Comparison of ENCODE assay signal across 1 cellular context in the genomic region with DNA sequence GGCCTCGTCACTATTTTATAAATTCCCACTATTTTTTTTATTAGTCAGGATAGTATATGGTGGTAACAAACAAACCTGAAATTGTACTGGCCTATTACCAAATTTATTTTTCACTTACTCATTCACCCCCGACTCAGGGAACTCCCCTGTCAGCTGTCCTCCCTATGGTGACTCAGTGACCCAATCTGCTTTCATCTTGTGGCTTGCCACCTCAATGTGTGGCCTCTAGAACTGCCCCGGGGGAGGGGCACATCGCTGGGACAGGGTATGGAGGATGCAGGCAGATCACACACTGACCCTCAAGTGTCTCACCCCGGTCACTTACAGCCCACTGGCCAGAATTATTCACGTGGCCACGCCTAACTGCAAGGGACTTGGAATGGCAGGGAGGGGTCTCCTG.
TF ChIP-seq lines count a peak whose summit lies in the region.

No MANE protein-coding gene starts in this region.

TF ChIP-seq in WTC11, 78 proteins besides CTCF, POLR2A, EP300 and RAD21 (continued from another document):
- TF ChIP-seq, protein P1, sequence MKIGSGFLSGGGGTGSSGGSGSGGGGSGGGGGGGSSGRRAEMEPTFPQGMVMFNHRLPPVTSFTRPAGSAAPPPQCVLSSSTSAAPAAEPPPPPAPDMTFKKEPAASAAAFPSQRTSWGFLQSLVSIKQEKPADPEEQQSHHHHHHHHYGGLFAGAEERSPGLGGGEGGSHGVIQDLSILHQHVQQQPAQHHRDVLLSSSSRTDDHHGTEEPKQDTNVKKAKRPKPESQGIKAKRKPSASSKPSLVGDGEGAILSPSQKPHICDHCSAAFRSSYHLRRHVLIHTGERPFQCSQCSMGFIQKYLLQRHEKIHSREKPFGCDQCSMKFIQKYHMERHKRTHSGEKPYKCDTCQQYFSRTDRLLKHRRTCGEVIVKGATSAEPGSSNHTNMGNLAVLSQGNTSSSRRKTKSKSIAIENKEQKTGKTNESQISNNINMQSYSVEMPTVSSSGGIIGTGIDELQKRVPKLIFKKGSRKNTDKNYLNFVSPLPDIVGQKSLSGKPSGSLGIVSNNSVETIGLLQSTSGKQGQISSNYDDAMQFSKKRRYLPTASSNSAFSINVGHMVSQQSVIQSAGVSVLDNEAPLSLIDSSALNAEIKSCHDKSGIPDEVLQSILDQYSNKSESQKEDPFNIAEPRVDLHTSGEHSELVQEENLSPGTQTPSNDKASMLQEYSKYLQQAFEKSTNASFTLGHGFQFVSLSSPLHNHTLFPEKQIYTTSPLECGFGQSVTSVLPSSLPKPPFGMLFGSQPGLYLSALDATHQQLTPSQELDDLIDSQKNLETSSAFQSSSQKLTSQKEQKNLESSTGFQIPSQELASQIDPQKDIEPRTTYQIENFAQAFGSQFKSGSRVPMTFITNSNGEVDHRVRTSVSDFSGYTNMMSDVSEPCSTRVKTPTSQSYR (CRISPR knock-in tag; IDR thresholded peaks at IDR 0.05): no peak
- TF ChIP-seq, protein P2, sequence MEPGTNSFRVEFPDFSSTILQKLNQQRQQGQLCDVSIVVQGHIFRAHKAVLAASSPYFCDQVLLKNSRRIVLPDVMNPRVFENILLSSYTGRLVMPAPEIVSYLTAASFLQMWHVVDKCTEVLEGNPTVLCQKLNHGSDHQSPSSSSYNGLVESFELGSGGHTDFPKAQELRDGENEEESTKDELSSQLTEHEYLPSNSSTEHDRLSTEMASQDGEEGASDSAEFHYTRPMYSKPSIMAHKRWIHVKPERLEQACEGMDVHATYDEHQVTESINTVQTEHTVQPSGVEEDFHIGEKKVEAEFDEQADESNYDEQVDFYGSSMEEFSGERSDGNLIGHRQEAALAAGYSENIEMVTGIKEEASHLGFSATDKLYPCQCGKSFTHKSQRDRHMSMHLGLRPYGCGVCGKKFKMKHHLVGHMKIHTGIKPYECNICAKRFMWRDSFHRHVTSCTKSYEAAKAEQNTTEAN (CRISPR knock-in tag; IDR thresholded peaks at IDR 0.05): no peak
- TF ChIP-seq, protein P3, sequence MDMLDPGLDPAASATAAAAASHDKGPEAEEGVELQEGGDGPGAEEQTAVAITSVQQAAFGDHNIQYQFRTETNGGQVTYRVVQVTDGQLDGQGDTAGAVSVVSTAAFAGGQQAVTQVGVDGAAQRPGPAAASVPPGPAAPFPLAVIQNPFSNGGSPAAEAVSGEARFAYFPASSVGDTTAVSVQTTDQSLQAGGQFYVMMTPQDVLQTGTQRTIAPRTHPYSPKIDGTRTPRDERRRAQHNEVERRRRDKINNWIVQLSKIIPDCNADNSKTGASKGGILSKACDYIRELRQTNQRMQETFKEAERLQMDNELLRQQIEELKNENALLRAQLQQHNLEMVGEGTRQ (CRISPR knock-in tag; IDR thresholded peaks at IDR 0.05): no peak
- TF ChIP-seq NFYB (CRISPR knock-in tag; conservative IDR thresholded peaks at IDR 0.05; ENCODE audit: low read depth) (no peak), CREB1 (CRISPR knock-in tag; IDR thresholded peaks at IDR 0.05) (no peak)
- TF ChIP-seq, protein P4, sequence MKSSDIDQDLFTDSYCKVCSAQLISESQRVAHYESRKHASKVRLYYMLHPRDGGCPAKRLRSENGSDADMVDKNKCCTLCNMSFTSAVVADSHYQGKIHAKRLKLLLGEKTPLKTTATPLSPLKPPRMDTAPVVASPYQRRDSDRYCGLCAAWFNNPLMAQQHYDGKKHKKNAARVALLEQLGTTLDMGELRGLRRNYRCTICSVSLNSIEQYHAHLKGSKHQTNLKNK (CRISPR knock-in tag; IDR thresholded peaks at IDR 0.05): no peak
